Comparison of ENCODE assay signal across 1 cellular context in the genomic region with DNA sequence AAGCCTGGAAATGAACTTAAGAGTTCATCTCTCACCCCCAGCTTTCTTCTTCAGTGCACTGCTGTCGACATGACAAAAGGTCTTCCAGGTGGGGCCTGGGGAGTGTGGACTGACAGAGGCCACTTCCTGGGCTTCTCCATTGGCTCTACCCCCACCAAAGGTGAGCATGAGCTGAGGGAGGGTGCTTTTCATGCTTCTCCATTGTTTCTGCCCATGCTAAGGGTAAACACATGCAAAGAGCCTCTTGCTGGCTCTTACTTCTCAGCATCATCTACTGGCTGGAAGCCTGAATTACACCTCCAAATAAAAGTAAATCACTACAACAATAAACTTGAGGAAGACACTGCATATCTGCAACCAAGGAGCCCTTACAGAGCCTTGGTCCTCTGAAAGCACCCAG.
TF ChIP-seq lines count a peak whose summit lies in the region.

No MANE protein-coding gene starts in this region.

TF ChIP-seq in GM23338, 12 proteins besides CTCF, POLR2A, EP300 and RAD21 (continued from another document):
- 0 out of 2 replicates have a peak, but pooled peaks have one; percentile 38 for TF ChIP-seq ZNF462 (CRISPR knock-in tag; IDR thresholded peaks at IDR 0.05)
- TF ChIP-seq CREB1 (CRISPR knock-in tag; IDR thresholded peaks at IDR 0.05; ENCODE audit: low read depth) = no peak
- TF ChIP-seq ZNF331 (CRISPR knock-in tag; IDR thresholded peaks at IDR 0.05; ENCODE audit: low read depth) = no peak
